ENCODE assay signal across 17 cellular contexts in the genomic region with DNA sequence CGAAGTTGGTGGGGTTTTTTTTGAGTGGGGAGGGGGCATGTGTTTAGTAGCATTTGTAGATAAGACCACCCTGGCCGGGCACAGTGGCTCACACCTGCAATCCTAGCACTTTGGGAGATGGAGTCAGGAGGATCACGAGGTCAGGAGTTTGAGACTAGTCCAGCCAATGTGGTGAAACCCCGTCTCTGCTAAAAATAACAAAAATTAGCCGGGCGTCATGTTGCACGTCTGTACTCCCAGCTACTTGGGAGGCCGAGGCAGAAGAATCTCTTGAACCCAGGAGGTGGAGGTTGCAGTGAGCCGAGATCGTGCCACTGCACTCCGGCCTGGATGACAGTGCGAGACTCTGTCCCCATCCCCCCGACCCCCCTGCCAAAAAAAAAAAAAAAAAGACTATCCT. TPM values are rescaled to one million over a fixed set of nuclear protein-coding genes. Genes with fewer than 3 reads are reported as not detected.
DNase-seq lines count a peak whose midpoint lies in the region; ATAC-seq and TF ChIP-seq lines count a peak whose summit lies in the region.
"Had no signal": no experiment of that assay in that cellular context is flagged by ENCODE, and none has a peak within 500 bp of the region (broad histone marks: within the 10 kb centered on the region; RNA-seq: fewer than 3 reads in every experiment).

No MANE protein-coding gene starts in this region.

- no peaks in the 10 kb centered on the region for H3K27me3 ChIP-seq in testis
- H3K27me3 ChIP-seq in adrenal gland = no peaks in the 10 kb centered on the region
- H3K27me3 ChIP-seq: BLaER1 had no signal

- TF ChIP-seq POLR2A in testis (IDR thresholded peaks at IDR 0.05) = no peak
- TF ChIP-seq POLR2A in adrenal gland (IDR thresholded peaks at IDR 0.05) = no peak

- WGBS in testis, 2 donors = 60 to 79% methylated on average over 13 of the region's 13 CpGs
- WGBS in adrenal gland, 4 donors = 60 to 81% (median 78%) methylated on average over 12 to 13 of the region's 13 CpGs

- H3K4me1 ChIP-seq in testis = no peaks in the 10 kb centered on the region
- H3K4me1 ChIP-seq in adrenal gland (replicated peaks in 1 of 2) = no peaks in the 10 kb centered on the region
- H3K4me1 ChIP-seq: BLaER1 had no signal

- intact Hi-C loops in testis (cut with DNase I; ENCODE audit: low total_unique reads) (no loop called here), adrenal gland (cut with DNase I) (no loop called here)

- H3K27ac ChIP-seq in testis = no peak overlapping the region
- no peak overlapping the region for H3K27ac ChIP-seq in adrenal gland
- H3K27ac ChIP-seq: BLaER1 had no signal

- no peak overlapping the region for H3K4me3 ChIP-seq in epithelial cell of proximal tubule (ENCODE audit: low read depth, low read length)
- H3K4me3 ChIP-seq in testis = no peak overlapping the region
- no peak overlapping the region for H3K4me3 ChIP-seq in adrenal gland
- H3K4me3 ChIP-seq: BLaER1, GM12878 had no signal

- no peak for ATAC-seq in HG03571 (IDR thresholded peaks at IDR 0.05; ENCODE audit: unreplicated experiment)
- ATAC-seq: GM12878, HCT116, SK-N-SH treated with all-trans-retinoic acid at 6 μM for 48 hours had no signal

- DNase-seq in Daoy (ENCODE audit: low read depth) (peak; percentile 68), HK-2 (ENCODE audit: unreplicated experiment) (peak; percentile 16), epithelial cell of proximal tubule (ENCODE audit: low read depth) (peak; percentile 10), renal cortical epithelial cell (ENCODE audit: low read depth) (peak; percentile 14), testis (no peak), adrenal gland (no peak)
- DNase-seq: DMS153, KBM-7, NCI-H1105 treated with DMSO at 0.1 percent for 48 hours, NCI-H187, SHP77 had no signal

- no peaks in the 10 kb centered on the region for H3K9me3 ChIP-seq in testis
- H3K9me3 ChIP-seq in adrenal gland (replicated peaks in 1 of 3) = no peaks in the 10 kb centered on the region
- H3K9me3 ChIP-seq: BLaER1 had no signal

- no peak for TF ChIP-seq CTCF in epithelial cell of proximal tubule (conservative IDR thresholded peaks at IDR 0.05; ENCODE audit: low read depth, low read length)
- TF ChIP-seq CTCF in testis (IDR thresholded peaks at IDR 0.05) = no peak
- no peak for TF ChIP-seq CTCF in adrenal gland (IDR thresholded peaks at IDR 0.05)

- H3K36me3 ChIP-seq in testis (ENCODE audit: low read depth, missing control alignments) (no peaks in the 10 kb centered on the region), adrenal gland (replicated peaks in 1 of 2) (no peaks in the 10 kb centered on the region)
- H3K36me3 ChIP-seq: BLaER1 had no signal

RNA-seq across cellular contexts. Expression of gene CECR2, which starts 34.6 kb away (rescaled TPM):
- total RNA-seq in Daoy (2014; rRNA removed; shearing (Covaris generic)) = 2.3 and 2.6 TPM in 2 replicates
- total RNA-seq in epithelial cell of proximal tubule (2.5 and 3.7 TPM in 2 replicates), renal cortical epithelial cell (0.10 and 0.17 TPM in 2 replicates), testis (10 to 100 TPM; 16.8 to 18.7 TPM), adrenal gland (1 to 10 TPM in 2 of 8 donors, under 1 TPM in 6; 0.28 to 1.7 (median 0.67) TPM)
- polyA plus RNA-seq in testis (ENCODE audit: insufficient read depth, low read depth, low replicate concordance) (7.1 TPM), adrenal gland (1 to 10 TPM in 1 of 3 donors, under 1 TPM in 2; 0.20 to 1.5 (median 0.37) TPM)
- total RNA-seq: M059J had no signal

Comparison
In these comparisons a context has a peak if more than half of its experiments do, and no peak if none do; other contexts are left out.
1. DNase-seq: peak in Daoy (single experiment), HK-2 (single experiment), epithelial cell of proximal tubule (single experiment) and renal cortical epithelial cell (single experiment); none in testis (single experiment) and adrenal gland (0 of 7).